ENCODE assay signal across 1 cellular context in genomic region chr2:136251777-136252477, GRCh38.
A peak's percentile ranks its signal among the peaks of the same experiment; 100 is the strongest.
TF ChIP-seq lines count a peak whose summit lies in the region.

No MANE protein-coding gene starts in this region.

TF ChIP-seq in GM12878, 131 proteins besides CTCF, POLR2A, EP300 and RAD21:
- TF ChIP-seq PKNOX1 (IDR thresholded peaks at IDR 0.05): no peak
- peak; percentile 9; the same call in 1 of the 2 replicates for TF ChIP-seq ZNF687 (IDR thresholded peaks at IDR 0.05)
TF ChIP-seq in GM12878: peak in this region for 1.
